Comparison of ENCODE assay signal across 22 cellular contexts in the genomic region with DNA sequence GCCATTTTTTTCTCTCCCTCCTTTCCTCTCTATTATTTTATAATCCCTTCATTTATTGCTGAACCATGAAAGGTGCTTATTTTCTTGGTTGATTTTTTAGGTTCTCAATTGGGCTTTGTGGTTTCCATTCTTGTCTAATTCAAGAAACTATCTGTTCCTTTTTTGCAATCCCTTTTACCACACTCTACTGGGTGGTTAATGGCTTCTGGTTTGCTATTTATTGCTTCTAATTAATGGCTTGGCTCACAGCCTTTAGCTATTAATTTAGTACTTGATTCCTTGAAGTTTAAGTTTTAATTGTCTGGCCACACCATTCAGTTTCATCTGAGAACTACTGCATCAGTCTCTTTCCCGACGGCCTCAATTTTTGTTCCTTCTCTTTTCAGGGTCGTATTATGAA. TPM values are rescaled to one million over a fixed set of nuclear protein-coding genes. Genes with fewer than 3 reads are reported as not detected.
"Had no signal": no experiment of that assay in that cellular context is flagged by ENCODE, and none has a peak within 500 bp of the region (broad histone marks: within the 10 kb centered on the region; RNA-seq: fewer than 3 reads in every experiment).

No MANE protein-coding gene starts in this region.

- ATAC-seq: activated CD8-positive, alpha-beta T cell treated with anti-CD3 and anti-CD28 coated beads, Interleukin-2, amount 10 ng/mL, durations not matched to agents 7 days and 5 days; PC-3; WTC11 had no signal

- H3K27me3 ChIP-seq: breast epithelium had no signal

- H3K4me3 ChIP-seq: breast epithelium had no signal

- H3K36me3 ChIP-seq: breast epithelium had no signal

- H3K27ac ChIP-seq: breast epithelium had no signal

- DNase-seq: activated CD4-positive, alpha-beta T cell treated with anti-CD3 and anti-CD28 coated beads for 48 hours; activated CD4-positive, alpha-beta T cell treated with anti-CD3 and anti-CD28 coated beads, Interleukin-2, amount 50 U/mL, for 4 hours; activated CD4-positive, CD25-positive, alpha-beta regulatory T cell treated with anti-CD3 and anti-CD28 coated beads, Interleukin-2, amount 50 U/mL, for 72 hours; activated CD8-positive, alpha-beta memory T cell treated with anti-CD3 and anti-CD28 coated beads, Interleukin-2, amount 50 U/mL, for 48 hours; activated CD8-positive, alpha-beta T cell treated with anti-CD3 and anti-CD28 coated beads, Interleukin-2, amount 10 ng/mL, durations not matched to agents 7 days and 5 days; activated naive CD4-positive, alpha-beta T cell treated with anti-CD3 and anti-CD28 coated beads, Interleukin-2, amount 50 U/mL, for 16 hours; activated naive CD8-positive, alpha-beta T cell treated with anti-CD3 and anti-CD28 coated beads, Interleukin-2, amount 10 ng/mL, durations not matched to agents 7 days and 5 days; activated T-cell treated with anti-CD3 and anti-CD28 coated beads, Interleukin-2, amount 50 U/mL, for 1 hour; aorta; caudate nucleus; MM.1S; NCI-H1092 treated with DMSO at 0.1 percent for 48 hours; NCI-H1436 treated with DMSO at 0.1 percent for 48 hours; NCI-H187; NCI-H2081 treated with DMSO at 0.1 percent for 48 hours; NCI-H446; NCI-H524; PC-3; SHP77 had no signal

- H3K4me1 ChIP-seq: breast epithelium had no signal

- FAIRE-seq: RCC 7860 had no signal

RNA-seq across cellular contexts. Expression of gene FRRS1L, which starts 5.6 kb away (rescaled TPM):
- total RNA-seq: activated CD8-positive, alpha-beta T cell treated with anti-CD3 and anti-CD28 coated beads, Interleukin-2, amount 10 ng/mL, durations not matched to agents 7 days and 5 days; activated naive CD8-positive, alpha-beta T cell treated with anti-CD3 and anti-CD28 coated beads, Interleukin-2, amount 10 ng/mL, durations not matched to agents 7 days and 5 days; PC-3 had no signal
